Comparison of ENCODE assay signal across 11 cellular contexts in the genomic region with DNA sequence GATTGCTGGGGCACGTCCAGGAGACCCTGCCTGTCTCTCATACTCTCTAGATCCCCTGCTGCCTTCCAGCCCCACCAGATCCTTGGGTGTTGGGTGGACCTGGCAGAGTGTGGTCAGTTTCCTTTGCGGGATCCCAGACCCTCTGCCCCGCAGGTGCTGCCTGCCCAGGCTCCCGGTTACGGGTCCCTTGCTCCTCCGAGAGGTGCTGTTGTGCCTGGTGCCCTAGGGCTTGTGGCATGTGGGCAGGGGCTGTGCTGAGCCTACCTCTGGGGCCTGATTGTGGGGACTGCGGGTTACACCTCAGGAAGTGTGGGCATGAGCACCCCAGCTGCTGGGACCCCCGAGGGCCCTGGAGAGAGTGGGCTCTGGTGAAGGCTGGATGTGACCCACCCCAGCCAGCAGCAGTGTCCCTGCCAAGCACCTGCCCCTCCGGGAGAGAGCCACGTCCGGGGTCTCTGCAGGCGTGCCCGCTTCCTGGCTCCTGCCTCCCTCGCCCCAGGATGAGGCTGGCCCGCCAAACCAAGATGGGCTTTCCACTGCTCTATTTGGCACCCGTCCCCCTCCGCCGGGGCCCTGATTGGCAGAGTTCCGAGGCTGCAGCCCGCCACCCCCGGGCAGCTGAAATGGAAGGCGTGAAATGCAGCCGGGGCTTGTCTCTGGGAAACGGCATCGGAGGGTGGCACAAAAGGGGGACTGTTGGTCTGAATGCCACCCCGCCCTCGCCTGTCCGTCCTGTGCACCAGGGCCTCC. TPM values are rescaled to one million over a fixed set of nuclear protein-coding genes. Genes with fewer than 3 reads are reported as not detected.
DNase-seq lines count a peak whose midpoint lies in the region; ATAC-seq and TF ChIP-seq lines count a peak whose summit lies in the region.
"Had no signal": no experiment of that assay in that cellular context is flagged by ENCODE, and none has a peak within 500 bp of the region (broad histone marks: within the 10 kb centered on the region; RNA-seq: fewer than 3 reads in every experiment).

No MANE protein-coding gene starts in this region.

- no peak overlapping the region for H4K91ac ChIP-seq in neuronal stem cell (ENCODE audit: low read depth, low read length, poor library complexity)

- WGBS in neuronal stem cell (ENCODE audit: extremely low coverage in 2 of 2, insufficient read length in 2 of 2, insufficient replicate concordance in 1 of 2), 2 donors, result no CpG with 5 or more reads among the region's 28 CpGs

- peak overlapping the region; percentile 58 for H2BK12ac ChIP-seq in neuronal stem cell (ENCODE audit: low read length)

- peak overlapping the region; percentile 20 for H3K4me3 Mint-ChIP-seq in CD4-positive, alpha-beta T cell
- no peak overlapping the region for H3K4me3 Mint-ChIP-seq in chondrocyte (ENCODE audit: unreplicated experiment)
- H3K4me3 Mint-ChIP-seq: nephron progenitor cell had no signal

- POLR2A ChIA-PET in CD4-positive, alpha-beta T cell (lab: Charles Lee), result interaction anchor here (1.0 kb wide), 1 partner anchor 13 kb away, joined by 3 read pairs; no protein-coding TSS in a partner anchor

- peaks cover 7% of the 10 kb centered on the region for H3K4me1 Mint-ChIP-seq in CD4-positive, alpha-beta T cell (ENCODE audit: low read depth)
- peaks cover 22% of the 10 kb centered on the region for H3K4me1 Mint-ChIP-seq in chondrocyte (ENCODE audit: low read depth)

- H3K4me3 ChIP-seq in neuronal stem cell (ENCODE audit: low read length in 2 of 2) (no peak overlapping the region), brain microvascular endothelial cell (ENCODE audit: low read depth, low read length) (no peak overlapping the region)

- no peak for TF ChIP-seq CTCF in CD4-positive, alpha-beta T cell (IDR thresholded peaks at IDR 0.05)
- TF ChIP-seq CTCF in chondrocyte (IDR thresholded peaks at IDR 0.05) (no peak), brain microvascular endothelial cell (IDR thresholded peaks at IDR 0.05; ENCODE audit: low read depth, low read length, missing control alignments) (no peak)

- peaks cover 13% of the 10 kb centered on the region for H3K27me3 ChIP-seq in CD4-positive, alpha-beta T cell (ENCODE audit: control insufficient read depth, insufficient read depth, low read length)
- H3K27me3 ChIP-seq in neuronal stem cell (ENCODE audit: control insufficient read depth in 3 of 3, insufficient read depth in 3 of 3, low read depth in 1 of 3, low read length in 3 of 3) (no peaks in the 10 kb centered on the region), brain microvascular endothelial cell (replicated peaks) (no peaks in the 10 kb centered on the region)

- peaks cover 0 to 6% of the 10 kb centered on the region in 2 donors for H3K36me3 ChIP-seq in neuronal stem cell (replicated peaks in 1 of 2; ENCODE audit: control insufficient read depth in 2 of 2, insufficient read depth in 2 of 2, low read length in 2 of 2)
- peaks cover 3% of the 10 kb centered on the region for H3K36me3 ChIP-seq in brain microvascular endothelial cell (replicated peaks)

- H3K27me3 Mint-ChIP-seq in CD4-positive, alpha-beta T cell, result peaks cover 16% of the 10 kb centered on the region
- no peaks in the 10 kb centered on the region for H3K27me3 Mint-ChIP-seq in chondrocyte (ENCODE audit: low read depth)

- peaks cover 6 to 13% of the 10 kb centered on the region in 2 donors for H3K4me1 ChIP-seq in neuronal stem cell (ENCODE audit: control insufficient read depth in 2 of 2, insufficient read depth in 1 of 2, low read depth in 1 of 2, low read length in 2 of 2)

- H3K4ac ChIP-seq in neuronal stem cell (ENCODE audit: low read length), result no peak overlapping the region

- H2BK15ac ChIP-seq in neuronal stem cell (ENCODE audit: low read length), result peak overlapping the region; percentile 37

- intact Hi-C loops in CD4-positive, alpha-beta T cell (cut with DNase I, micrococcal nuclease), result no loop called here

- ATAC-seq in CD4-positive, alpha-beta T cell (ENCODE audit: poor library complexity), result no peak

- H3K36me3 Mint-ChIP-seq in CD4-positive, alpha-beta T cell (ENCODE audit: low read depth), result no peaks in the 10 kb centered on the region
- no peaks in the 10 kb centered on the region for H3K36me3 Mint-ChIP-seq in chondrocyte (ENCODE audit: low read depth)

- H2AFZ ChIP-seq in neuronal stem cell (ENCODE audit: low read length), result no peak overlapping the region

- H2BK5ac ChIP-seq in neuronal stem cell (ENCODE audit: low read length), result no peak overlapping the region

- in situ Hi-C loops in brain microvascular endothelial cell (cut with HindIII; ENCODE audit: low pct_ligation_motif_present, low sequenced_read_pairs), result no loop called here

- DNase-seq in CD4-positive, alpha-beta T cell, result no peak
- DNase-seq in NCI-H1092 treated with DMSO at 0.1 percent for 48 hours (lab: John Stamatoyannopoulos, UW) (peak; percentile 65), chondrocyte (ENCODE audit: low spot score) (no peak), neuronal stem cell (ENCODE audit: low spot score) (no peak), brain microvascular endothelial cell (no peak), NCI-H2081 treated with DMSO at 0.1 percent for 48 hours (lab: John Stamatoyannopoulos, UW) (no peak), NCI-H2107 (lab: John Stamatoyannopoulos, UW) (no peak)
- DNase-seq in stimulated activated CD4-positive, alpha-beta T cell treated with anti-CD3 and anti-CD28 coated beads, Interleukin-4, amount 100 ng/mL, for 24 hours, result no peak
- DNase-seq: NCI-H526 treated with DMSO at 0.1 percent for 48 hours had no signal

- peaks cover 15% of the 10 kb centered on the region for H3K79me1 ChIP-seq in neuronal stem cell (ENCODE audit: low read depth, low read length)

- H4K8ac ChIP-seq in neuronal stem cell (ENCODE audit: low read depth, low read length), result peak overlapping the region; percentile 43

- H3K9me3 Mint-ChIP-seq in CD4-positive, alpha-beta T cell, result no peaks in the 10 kb centered on the region
- H3K9me3 Mint-ChIP-seq in chondrocyte (ENCODE audit: low read depth), result no peaks in the 10 kb centered on the region
- H3K9me3 Mint-ChIP-seq: nephron progenitor cell had no signal

- no peak overlapping the region for H3K27ac Mint-ChIP-seq in CD4-positive, alpha-beta T cell
- peak overlapping the region; percentile 69 for H3K27ac Mint-ChIP-seq in chondrocyte (ENCODE audit: unreplicated experiment)
- H3K27ac Mint-ChIP-seq: nephron progenitor cell had no signal

- no peak overlapping the region for H3K9ac ChIP-seq in neuronal stem cell (ENCODE audit: low read depth, low read length, poor library complexity)

- peak overlapping the region; percentile 84 for H2AK5ac ChIP-seq in neuronal stem cell (ENCODE audit: low read depth, low read length)

- no peaks in the 10 kb centered on the region for H3K9me3 ChIP-seq in CD4-positive, alpha-beta T cell (ENCODE audit: control insufficient read depth, low read length)
- no peaks in the 10 kb centered on the region for H3K9me3 ChIP-seq in neuronal stem cell (replicated peaks in 1 of 2; ENCODE audit: control insufficient read depth in 2 of 2, insufficient read depth in 1 of 2, low read depth in 1 of 2, low read length in 2 of 2)

- H3K27ac ChIP-seq in CD4-positive, alpha-beta T cell (ENCODE audit: low read depth, low read length), result no peak overlapping the region
- H3K27ac ChIP-seq in neuronal stem cell (replicated peaks; ENCODE audit: low read length), result no peak overlapping the region
- H3K27ac ChIP-seq in brain microvascular endothelial cell, result no peak overlapping the region
- H3K27ac ChIP-seq: VCaP had no signal

- CTCF ChIA-PET in CD4-positive, alpha-beta T cell (lab: Charles Lee), result no interaction called here

- peak overlapping the region; percentile 47 for H3K14ac ChIP-seq in neuronal stem cell (ENCODE audit: low read length)

- no peak overlapping the region for H2BK120ac ChIP-seq in neuronal stem cell (ENCODE audit: low read depth, low read length)

- peak overlapping the region; percentile 20 for H3K18ac ChIP-seq in neuronal stem cell (ENCODE audit: low read length)

- peak overlapping the region; percentile 89 for H3K23ac ChIP-seq in neuronal stem cell (ENCODE audit: low read depth, low read length, poor library complexity)

- H3K4me2 ChIP-seq in neuronal stem cell (ENCODE audit: insufficient read depth, low read length, poor library complexity, severe bottlenecking), result no peak overlapping the region

RNA-seq across cellular contexts. Expression of gene CLIP2, which starts 17.0 kb away (rescaled TPM):
- total RNA-seq in CD4-positive, alpha-beta T cell, result 1 to 10 TPM; 2.4 to 2.7 TPM
- 27.0 to 33.0 TPM (median 32.6 TPM) in 3 replicates for total RNA-seq in chondrocyte
- polyA plus RNA-seq in neuronal stem cell (2013, experiment 1 of 2), result 20.1 TPM
- 18.7 TPM for polyA plus RNA-seq in neuronal stem cell (2013, experiment 2 of 2)

RNA-seq across cellular contexts. Expression of gene RFC2, which starts 52.0 kb away (rescaled TPM):
- total RNA-seq in CD4-positive, alpha-beta T cell, result 1 to 10 TPM; 8.5 to 9.6 TPM
- 11.0 to 18.4 TPM (median 11.3 TPM) in 3 replicates for total RNA-seq in chondrocyte
- 48.8 TPM for polyA plus RNA-seq in neuronal stem cell (2013, experiment 1 of 2)
- polyA plus RNA-seq in neuronal stem cell (2013, experiment 2 of 2), result 48.1 TPM
